In the genomic region with DNA sequence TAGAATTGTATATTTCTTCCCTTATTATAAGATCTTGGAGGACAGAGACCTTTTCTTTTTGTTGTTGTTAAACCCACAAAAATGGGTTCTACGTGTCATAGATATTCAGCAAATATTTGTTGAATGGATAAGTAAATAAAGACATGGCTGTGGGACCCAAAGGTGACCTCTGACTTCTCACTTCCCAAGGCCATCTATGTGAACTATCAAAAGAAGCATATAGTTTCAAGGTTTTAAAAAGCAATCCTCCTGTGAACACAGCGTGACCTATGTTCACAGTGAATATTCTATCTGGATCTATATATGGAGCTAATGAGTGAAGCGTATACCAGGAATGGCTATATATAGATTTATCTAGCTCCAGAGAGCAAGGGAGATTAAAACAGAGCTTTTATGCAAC, we compare ENCODE assay signal across 29 cellular contexts.
"Had no signal": no experiment of that assay in that cellular context is flagged by ENCODE, and none has a peak within 500 bp of the region (broad histone marks: within the 10 kb centered on the region; RNA-seq: fewer than 3 reads in every experiment).

No MANE protein-coding gene starts in this region.

- H3K4me3 Mint-ChIP-seq: activated CD4-positive, alpha-beta memory T cell treated with anti-CD3 and anti-CD28 coated beads for 36 hours; activated CD4-positive, alpha-beta T cell treated with anti-CD3 and anti-CD28 coated beads for 36 hours; activated CD4-positive, alpha-beta T cell treated with anti-CD3 and anti-CD28 coated beads, Interleukin-2, amount 10 ng/mL, durations not matched to agents 24 days and 14 days; activated CD8-positive, alpha-beta memory T cell treated with anti-CD3 and anti-CD28 coated beads, Interleukin-2, amount 10 ng/mL, durations not matched to agents 7 days and 5 days; activated CD8-positive, alpha-beta T cell treated with anti-CD3 and anti-CD28 coated beads, Interleukin-2, amount 10 ng/mL, durations not matched to agents 7 days and 5 days; activated naive CD4-positive, alpha-beta T cell treated with anti-CD3 and anti-CD28 coated beads, Interleukin-2, amount 10 ng/mL, durations not matched to agents 7 days and 5 days; activated naive CD8-positive, alpha-beta T cell treated with anti-CD3 and anti-CD28 coated beads, Interleukin-2, amount 10 ng/mL, durations not matched to agents 7 days and 5 days; brain; central memory CD8-positive, alpha-beta T cell; dendritic cell treated with granulocyte-macrophage colony-stimulating factor and Interleukin-4, amounts not matched to agents 40 ng/mL and 50 ng/mL, for 4 days; endodermal cell had no signal

- H3K4me3 ChIP-seq: ascending aorta, breast epithelium, coronary artery, dorsolateral prefrontal cortex had no signal

- H3K27me3 ChIP-seq: ascending aorta, breast epithelium, dorsolateral prefrontal cortex had no signal

- H3K4me1 ChIP-seq: ascending aorta, breast epithelium had no signal

- H3K27ac Mint-ChIP-seq: activated CD4-positive, alpha-beta memory T cell treated with anti-CD3 and anti-CD28 coated beads for 36 hours; activated CD4-positive, alpha-beta T cell treated with anti-CD3 and anti-CD28 coated beads for 36 hours; activated CD4-positive, alpha-beta T cell treated with anti-CD3 and anti-CD28 coated beads, Interleukin-2, amount 10 ng/mL, durations not matched to agents 24 days and 14 days; activated CD8-positive, alpha-beta memory T cell treated with anti-CD3 and anti-CD28 coated beads, Interleukin-2, amount 10 ng/mL, durations not matched to agents 7 days and 5 days; activated CD8-positive, alpha-beta T cell treated with anti-CD3 and anti-CD28 coated beads, Interleukin-2, amount 10 ng/mL, durations not matched to agents 7 days and 5 days; activated naive CD4-positive, alpha-beta T cell treated with anti-CD3 and anti-CD28 coated beads, Interleukin-2, amount 10 ng/mL, durations not matched to agents 7 days and 5 days; activated naive CD4-positive, alpha-beta T cell treated with anti-CD3 and anti-CD28 coated beads, Interleukin-2, amount 50 U/mL, for 72 hours; activated naive CD8-positive, alpha-beta T cell treated with anti-CD3 and anti-CD28 coated beads, Interleukin-2, amount 10 ng/mL, durations not matched to agents 7 days and 5 days; dendritic cell treated with granulocyte-macrophage colony-stimulating factor and Interleukin-4, amounts not matched to agents 40 ng/mL and 50 ng/mL, for 4 days; endodermal cell had no signal

- ATAC-seq: activated CD4-positive, alpha-beta T cell treated with anti-CD3 and anti-CD28 coated beads for 36 hours; activated CD8-positive, alpha-beta memory T cell treated with anti-CD3 and anti-CD28 coated beads, Interleukin-2, amount 10 ng/mL, durations not matched to agents 7 days and 5 days; activated CD8-positive, alpha-beta T cell treated with anti-CD3 and anti-CD28 coated beads, Interleukin-2, amount 10 ng/mL, durations not matched to agents 7 days and 5 days; activated naive CD4-positive, alpha-beta T cell treated with anti-CD3 and anti-CD28 coated beads, Interleukin-2, amount 50 U/mL, for 72 hours; esophagus mucosa had no signal

- H3K27ac ChIP-seq: ascending aorta, breast epithelium, coronary artery, dorsolateral prefrontal cortex had no signal

- H3K36me3 ChIP-seq: ascending aorta, breast epithelium had no signal

- H3K9me3 Mint-ChIP-seq: activated CD4-positive, alpha-beta memory T cell treated with anti-CD3 and anti-CD28 coated beads for 36 hours; activated CD4-positive, alpha-beta T cell treated with anti-CD3 and anti-CD28 coated beads, Interleukin-2, amount 10 ng/mL, durations not matched to agents 24 days and 14 days; activated naive CD4-positive, alpha-beta T cell treated with anti-CD3 and anti-CD28 coated beads, Interleukin-2, amount 10 ng/mL, durations not matched to agents 7 days and 5 days; activated naive CD4-positive, alpha-beta T cell treated with anti-CD3 and anti-CD28 coated beads, Interleukin-2, amount 50 U/mL, for 72 hours; dendritic cell treated with granulocyte-macrophage colony-stimulating factor and Interleukin-4, amounts not matched to agents 40 ng/mL and 50 ng/mL, for 4 days; endodermal cell had no signal

- DNase-seq: activated CD4-positive, alpha-beta memory T cell treated with anti-CD3 and anti-CD28 coated beads for 36 hours; activated CD4-positive, alpha-beta T cell treated with anti-CD3 and anti-CD28 coated beads for 36 hours; activated CD4-positive, alpha-beta T cell treated with anti-CD3 and anti-CD28 coated beads, Interleukin-2, amount 10 ng/mL, durations not matched to agents 24 days and 14 days; activated CD4-positive, CD25-positive, alpha-beta regulatory T cell; activated CD4-positive, CD25-positive, alpha-beta regulatory T cell treated with anti-CD3 and anti-CD28 coated beads, Interleukin-2, amount 50 U/mL, for 72 hours; activated CD8-positive, alpha-beta memory T cell treated with anti-CD3 and anti-CD28 coated beads, Interleukin-2, amount 10 ng/mL, durations not matched to agents 7 days and 5 days; activated CD8-positive, alpha-beta memory T cell treated with anti-CD3 and anti-CD28 coated beads, Interleukin-2, amount 50 U/mL, for 4 hours; activated CD8-positive, alpha-beta T cell treated with anti-CD3 and anti-CD28 coated beads, Interleukin-2, amount 10 ng/mL, durations not matched to agents 7 days and 5 days; activated gamma-delta T cell; activated naive CD4-positive, alpha-beta T cell; activated naive CD4-positive, alpha-beta T cell treated with anti-CD3 and anti-CD28 coated beads, Interleukin-2, amount 10 ng/mL, durations not matched to agents 7 days and 5 days; activated naive CD8-positive, alpha-beta T cell treated with anti-CD3 and anti-CD28 coated beads, Interleukin-2, amount 10 ng/mL, durations not matched to agents 7 days and 5 days; activated T-cell treated with anti-CD3 and anti-CD28 coated beads, Interleukin-2, amount 50 U/mL, for 1 hour; activated T-cell treated with anti-CD3 and anti-CD28 coated beads, Interleukin-2, amount 50 U/mL, for 48 hours; dorsolateral prefrontal cortex; effector memory CD4-positive, alpha-beta T cell; endodermal cell; foreskin fibroblast; head of caudate nucleus; T-helper 2 cell had no signal

- H3K9me3 ChIP-seq: ascending aorta, breast epithelium had no signal

- H3K4me1 Mint-ChIP-seq: activated CD4-positive, alpha-beta T cell treated with anti-CD3 and anti-CD28 coated beads for 36 hours; activated CD4-positive, alpha-beta T cell treated with anti-CD3 and anti-CD28 coated beads, Interleukin-2, amount 10 ng/mL, durations not matched to agents 24 days and 14 days; activated CD8-positive, alpha-beta memory T cell treated with anti-CD3 and anti-CD28 coated beads, Interleukin-2, amount 10 ng/mL, durations not matched to agents 7 days and 5 days; activated naive CD4-positive, alpha-beta T cell treated with anti-CD3 and anti-CD28 coated beads, Interleukin-2, amount 10 ng/mL, durations not matched to agents 7 days and 5 days; activated naive CD8-positive, alpha-beta T cell treated with anti-CD3 and anti-CD28 coated beads, Interleukin-2, amount 10 ng/mL, durations not matched to agents 7 days and 5 days; central memory CD8-positive, alpha-beta T cell had no signal

- H3K27me3 Mint-ChIP-seq: activated CD4-positive, alpha-beta memory T cell treated with anti-CD3 and anti-CD28 coated beads for 36 hours had no signal

- FAIRE-seq: frontal cortex had no signal

- H3K36me3 Mint-ChIP-seq: activated CD4-positive, alpha-beta memory T cell treated with anti-CD3 and anti-CD28 coated beads for 36 hours; activated CD8-positive, alpha-beta memory T cell treated with anti-CD3 and anti-CD28 coated beads, Interleukin-2, amount 10 ng/mL, durations not matched to agents 7 days and 5 days; activated naive CD4-positive, alpha-beta T cell treated with anti-CD3 and anti-CD28 coated beads, Interleukin-2, amount 10 ng/mL, durations not matched to agents 7 days and 5 days; activated naive CD4-positive, alpha-beta T cell treated with anti-CD3 and anti-CD28 coated beads, Interleukin-2, amount 50 U/mL, for 72 hours; activated naive CD8-positive, alpha-beta T cell treated with anti-CD3 and anti-CD28 coated beads, Interleukin-2, amount 10 ng/mL, durations not matched to agents 7 days and 5 days; brain had no signal
